ENCODE assay signal across 8 cellular contexts in the genomic region with DNA sequence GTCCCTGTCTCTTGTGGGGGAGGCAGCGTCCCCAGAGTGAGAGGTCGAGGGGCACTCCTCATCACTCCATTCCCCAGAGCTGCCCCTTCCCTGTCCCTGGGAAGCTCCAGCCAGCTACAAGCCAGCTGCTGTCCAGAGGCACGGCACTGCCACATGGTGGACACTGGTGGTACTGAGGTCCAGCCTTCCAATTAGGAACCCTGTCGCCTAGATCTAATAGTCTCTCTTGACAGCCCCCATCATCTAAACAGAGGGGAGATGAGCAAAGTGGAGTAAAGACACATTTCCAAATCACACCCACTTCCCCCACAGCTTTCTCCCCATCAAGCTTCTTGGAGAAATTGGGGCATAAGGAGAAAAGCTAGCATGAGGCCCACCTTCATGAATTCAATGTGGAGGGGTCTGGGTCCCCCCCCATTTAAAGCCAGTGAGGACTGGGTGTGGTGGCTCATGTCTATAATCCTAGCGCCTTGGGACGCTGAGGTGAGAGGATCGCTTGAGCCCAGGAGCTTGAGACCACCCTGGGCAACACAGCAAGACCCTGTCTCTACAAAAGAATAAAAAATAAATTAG. TPM values are rescaled to one million over a fixed set of nuclear protein-coding genes. Genes with fewer than 3 reads are reported as not detected.
DNase-seq lines count a peak whose midpoint lies in the region; ATAC-seq and TF ChIP-seq lines count a peak whose summit lies in the region.

No MANE protein-coding gene starts in this region.

- CTCF ChIA-PET in HCT116 (lab: Charles Lee), result interaction anchor here (0.6 to 3.5 kb wide), 24 partner anchors 8 to 240 kb away, joined by 3 to 75 read pairs (median 5); no protein-coding TSS in a partner anchor

- peak; percentile 56 for DNase-seq in DND-41
- DNase-seq in HCT116 (ENCODE audit: low read depth, low spot score), result no peak
- peak; percentile 43 for DNase-seq in NCI-H2227 treated with DMSO at 0.1 percent for 48 hours (lab: John Stamatoyannopoulos, UW)
- DNase-seq in activated CD4-positive, alpha-beta T cell treated with anti-CD3 and anti-CD28 coated beads for 48 hours, result peak; percentile 78
- no peak for DNase-seq in esophagus muscularis mucosa (ENCODE audit: extremely low spot score)
- DNase-seq in myocyte (ENCODE audit: low read depth), result peak; percentile 88
- DNase-seq in thoracic aorta (ENCODE audit: low spot score), result no peak

- H2AFZ ChIP-seq in DND-41 (ENCODE audit: low read depth, low read length) (no peak overlapping the region), HCT116 (ENCODE audit: low read depth, low read length, poor library complexity, severe bottlenecking) (no peak overlapping the region)

- H3K36me3 ChIP-seq in DND-41 (ENCODE audit: insufficient read depth, low read length), result no peaks in the 10 kb centered on the region
- H3K36me3 ChIP-seq in HCT116 (ENCODE audit: control insufficient read depth in 1 of 2, insufficient read depth in 2 of 2, low read length in 2 of 2), result no peaks in the 10 kb centered on the region
- no peaks in the 10 kb centered on the region for H3K36me3 ChIP-seq in esophagus muscularis mucosa
- no peaks in the 10 kb centered on the region for H3K36me3 ChIP-seq in thoracic aorta

- H3K27ac ChIP-seq in DND-41 (ENCODE audit: low read length), result no peak overlapping the region
- H3K27ac ChIP-seq in HCT116 (ENCODE audit: low read depth, low read length), result no peak overlapping the region
- H3K27ac ChIP-seq in esophagus muscularis mucosa (replicated peaks in 1 of 4), result peak overlapping the region in 2 of 4 donors; percentile 57 to 62
- peak overlapping the region; percentile 85 for H3K27ac ChIP-seq in thoracic aorta

- H3K27me3 ChIP-seq in DND-41 (ENCODE audit: insufficient read depth, low read length, poor library complexity), result no peaks in the 10 kb centered on the region
- no peaks in the 10 kb centered on the region for H3K27me3 ChIP-seq in HCT116 (ENCODE audit: insufficient read depth, low read length)
- H3K27me3 ChIP-seq in esophagus muscularis mucosa, result peaks cover 0 to 15% (median 0%) of the 10 kb centered on the region in 4 donors
- no peaks in the 10 kb centered on the region for H3K27me3 ChIP-seq in thoracic aorta (replicated peaks; ENCODE audit: insufficient read depth)

- H3K79me2 ChIP-seq in DND-41 (ENCODE audit: insufficient read depth, low read length) (no peaks in the 10 kb centered on the region), HCT116 (ENCODE audit: insufficient read depth, low read length) (no peaks in the 10 kb centered on the region)

- TF ChIP-seq POLR2A in HCT116 (IDR thresholded peaks at IDR 0.05; ENCODE audit: borderline replicate concordance, extremely low read depth, insufficient read depth, insufficient read length) (no peak), esophagus muscularis mucosa (IDR thresholded peaks at IDR 0.05; ENCODE audit: low read depth) (no peak)

- H3K9ac ChIP-seq in DND-41 (ENCODE audit: low read depth, low read length) (no peak overlapping the region), HCT116 (ENCODE audit: low read length) (no peak overlapping the region)

- RAD21 ChIA-PET in HCT116 (lab: Charles Lee; ENCODE audit: low non-redundant PET in 1 of 2, low total read pairs in 2 of 2, uncharacterized antibody in 2 of 2, unreplicated experiment in 2 of 2), result interaction anchor here (0.8 to 2.0 kb wide), 7 partner anchors 145 to 191 kb away, joined by 3 to 9 read pairs (median 5); no protein-coding TSS in a partner anchor

- POLR2A ChIA-PET in HCT116 (lab: Charles Lee), result interaction anchor here (0.6 to 1.6 kb wide), 4 partner anchors 23 to 210 kb away, joined by 3 to 5 read pairs (median 4); no protein-coding TSS in a partner anchor

- BruUV-seq in HCT116 (replicated peaks; lab: Mats Ljungman, UMichigan), result no TSS peak

- ATAC-seq in DND-41 (ENCODE audit: insufficient read depth, low read depth), result peak; percentile 44; the same call in 2 of the 3 replicates
- peak; percentile 81 for ATAC-seq in HCT116
- ATAC-seq in thoracic aorta (ENCODE audit: insufficient number of reproducible peaks, low FRiP score, low read depth), result peak; percentile 51
- no peak for ATAC-seq in GM18520 (IDR thresholded peaks at IDR 0.05; ENCODE audit: unreplicated experiment)

- H4K20me1 ChIP-seq in DND-41 (ENCODE audit: insufficient read depth, low read length) (no peaks in the 10 kb centered on the region), HCT116 (ENCODE audit: insufficient read depth) (no peaks in the 10 kb centered on the region)

- no peak overlapping the region for H3K4me3 ChIP-seq in DND-41 (ENCODE audit: low read depth in 1 of 2, low read length in 2 of 2)
- no peak overlapping the region for H3K4me3 ChIP-seq in HCT116 (replicated peaks in 1 of 2; ENCODE audit: low read depth in 1 of 2, low read length in 2 of 2)
- no peak overlapping the region for H3K4me3 ChIP-seq in esophagus muscularis mucosa
- H3K4me3 ChIP-seq in thoracic aorta, result peak overlapping the region; percentile 34

- intact Hi-C loops in HCT116 (cut with micrococcal nuclease) (loop anchor here (1.0 to 2.0 kb wide), 3 partner anchors 146 to 240 kb away; no protein-coding TSS in a partner anchor), esophagus muscularis mucosa (cut with DNase I) (loop anchor here (2.0 kb wide), 1 partner anchor 188 kb away; no protein-coding TSS in a partner anchor)

- no peak for TF ChIP-seq RAD21 in HCT116 (IDR thresholded peaks at IDR 0.05; ENCODE audit: low read depth)

- 34% methylated on average over 5 of the region's 7 CpGs for WGBS in esophagus muscularis mucosa

- H3K4me2 ChIP-seq in DND-41 (ENCODE audit: insufficient read depth, low read length), result no peak overlapping the region
- peak overlapping the region; percentile 13; the same call in 1 of the 2 replicates for H3K4me2 ChIP-seq in HCT116 (ENCODE audit: low read length)

- TF ChIP-seq EP300 in esophagus muscularis mucosa (IDR thresholded peaks at IDR 0.05), result no peak

- no peaks in the 10 kb centered on the region for H3K9me2 ChIP-seq in HCT116 (ENCODE audit: insufficient read depth)

- H3K4me1 ChIP-seq in DND-41 (ENCODE audit: insufficient read depth, low read length) (peaks cover 3% of the 10 kb centered on the region; the same call in 1 of the 2 replicates), HCT116 (ENCODE audit: control insufficient read depth in 1 of 2, insufficient read depth in 2 of 2, low read length in 2 of 2) (peaks cover 21 to 34% of the 10 kb centered on the region in 2 experiments), esophagus muscularis mucosa (peaks cover 12 to 18% (median 15%) of the 10 kb centered on the region in 4 donors), thoracic aorta (ENCODE audit: control insufficient read depth in 1 of 2, low read depth in 2 of 2) (peaks cover 9 to 27% of the 10 kb centered on the region in 2 donors)

- peak; percentile 82 for TF ChIP-seq CTCF in DND-41 (IDR thresholded peaks at IDR 0.05; ENCODE audit: borderline replicate concordance, extremely low read depth, low read length, poor library complexity, severe bottlenecking)
- peak in 2 of 3 experiments; percentile 94 to 96; a peak in 4 of 6 replicates for TF ChIP-seq CTCF in HCT116 (IDR thresholded peaks at IDR 0.05 in 2 of 3, conservative IDR thresholded peaks at IDR 0.05 in 1 of 3; ENCODE audit: borderline replicate concordance in 1 of 3, insufficient read depth in 1 of 3, low read depth in 2 of 3, low read length in 2 of 3)
- peak; percentile 91 to 97 (median 93) for TF ChIP-seq CTCF in esophagus muscularis mucosa (IDR thresholded peaks at IDR 0.05)
- peak; percentile 98 for TF ChIP-seq CTCF in thoracic aorta (IDR thresholded peaks at IDR 0.05)

- H3K9me3 ChIP-seq in DND-41 (ENCODE audit: insufficient read depth, low read length, severe bottlenecking), result no peaks in the 10 kb centered on the region
- no peaks in the 10 kb centered on the region for H3K9me3 ChIP-seq in HCT116 (ENCODE audit: control insufficient read depth in 1 of 2, insufficient read depth in 1 of 2, low read depth in 1 of 2, low read length in 2 of 2)
- H3K9me3 ChIP-seq in esophagus muscularis mucosa, result no peaks in the 10 kb centered on the region
- H3K9me3 ChIP-seq in thoracic aorta, result no peaks in the 10 kb centered on the region

RNA-seq across cellular contexts. Expression of a gene that starts 2.1 kb away (rescaled TPM):
- 0.89 TPM for total RNA-seq in HCT116 (2021; ENCODE audit: unreplicated experiment)
- polyA plus RNA-seq in HCT116 (2012), result 1.9 and 2.5 TPM in 2 replicates
- not detected for total RNA-seq in esophagus muscularis mucosa
- 12.2 and 15.7 TPM in 2 replicates for total RNA-seq in myocyte
- polyA plus RNA-seq in myocyte (2012), result 16.6 TPM
- total RNA-seq in thoracic aorta, result not detected

RNA-seq across cellular contexts. Expression of a gene that starts 6.6 kb away (rescaled TPM):
- total RNA-seq in HCT116 (2021; ENCODE audit: unreplicated experiment) (6.4 TPM), esophagus muscularis mucosa (under 1 TPM in 3 of 4 donors, not detected in 1; 0.17 to 0.98 (median 0.84) TPM), myocyte (0.56 and 0.78 TPM in 2 replicates), thoracic aorta (10 to 100 TPM in 1 of 2 donors, 1 to 10 TPM in 1; 1.7 to 13.0 TPM)
- 1.6 and 2.5 TPM in 2 replicates for polyA plus RNA-seq in HCT116 (2012)
- 10.0 TPM for polyA plus RNA-seq in myocyte (2012)

RNA-seq across cellular contexts. Expression of a gene that starts 18.4 kb away (rescaled TPM):
- total RNA-seq in HCT116 (2021; ENCODE audit: unreplicated experiment), result 0.20 TPM
- polyA plus RNA-seq in HCT116 (2012), result 0.36 and 0.44 TPM in 2 replicates
- not detected for total RNA-seq in esophagus muscularis mucosa
- not detected in 2 replicates for total RNA-seq in myocyte
- 0.09 TPM for polyA plus RNA-seq in myocyte (2012)
- total RNA-seq in thoracic aorta, result not detected

RNA-seq across cellular contexts. Expression of a gene that starts 22.2 kb away (rescaled TPM):
- total RNA-seq in HCT116 (2021; ENCODE audit: unreplicated experiment) (45.4 TPM), esophagus muscularis mucosa (10 to 100 TPM; 30.3 to 41.5 (median 35.1) TPM), myocyte (20.3 and 24.6 TPM in 2 replicates), thoracic aorta (10 to 100 TPM; 26.5 to 62.4 TPM)
- 38.6 and 41.8 TPM in 2 replicates for polyA plus RNA-seq in HCT116 (2012)
- 27.9 TPM for polyA plus RNA-seq in myocyte (2012)

RNA-seq across cellular contexts. Expression of a gene that starts 26.6 kb away (rescaled TPM):
- 0.84 TPM for total RNA-seq in HCT116 (2021; ENCODE audit: unreplicated experiment)
- 0.46 and 0.62 TPM in 2 replicates for polyA plus RNA-seq in HCT116 (2012)
- 10 to 100 TPM in 2 of 4 donors, 1 to 10 TPM in 2; 6.0 to 12.9 (median 8.8) TPM for total RNA-seq in esophagus muscularis mucosa
- total RNA-seq in myocyte, result 9.8 and 14.7 TPM in 2 replicates
- 7.3 TPM for polyA plus RNA-seq in myocyte (2012)
- total RNA-seq in thoracic aorta, result 10 to 100 TPM; 32.0 to 32.5 TPM

Comparison
In these comparisons a context has a peak if more than half of its experiments do, and no peak if none do; other contexts are left out.
1. DNase-seq: peak in DND-41 (single experiment), NCI-H2227 treated with DMSO at 0.1 percent for 48 hours (single experiment), activated CD4-positive, alpha-beta T cell treated with anti-CD3 and anti-CD28 coated beads for 48 hours (single experiment) and myocyte (single experiment); none in HCT116 (single experiment), esophagus muscularis mucosa (single experiment) and thoracic aorta (single experiment).
2. H3K27ac ChIP-seq: peak in thoracic aorta (2 of 2); none in DND-41 (single experiment) and HCT116 (single experiment).
3. Peak in every context shown above with its lines, with median percentiles within 50 percentile points of each other: CTCF ChIP-seq.